ENCODE assay signal across 10 cellular contexts in genomic region chr4:67714248-67714583, GRCh38. TPM values are rescaled to one million over a fixed set of nuclear protein-coding genes. Genes with fewer than 3 reads are reported as not detected.
DNase-seq lines count a peak whose midpoint lies in the region; ATAC-seq and TF ChIP-seq lines count a peak whose summit lies in the region.
"Had no signal": no experiment of that assay in that cellular context is flagged by ENCODE, and none has a peak within 500 bp of the region (broad histone marks: within the 10 kb centered on the region; RNA-seq: fewer than 3 reads in every experiment).

No MANE protein-coding gene starts in this region.

- intact Hi-C loops in activated B cell treated with CpG ODN at 0.5 μM for 24 hours (cut with micrococcal nuclease), result loop anchor here (1.0 kb wide), 1 partner anchor 14 kb away; no protein-coding TSS in a partner anchor

- POLR2A ChIA-PET in activated B cell treated with CpG ODN at 0.5 μM for 24 hours (lab: Charles Lee), result interaction anchor here (0.7 kb wide), 1 partner anchor 165 kb away, joined by 3 read pairs; no protein-coding TSS in a partner anchor

- peaks cover 23% of the 10 kb centered on the region for H3K4me1 Mint-ChIP-seq in T-helper 1 cell treated with Interleukin-12 subunit alpha and Interleukin-12 subunit beta and Interleukin-4 antibody, amounts not matched to agents 30 μg/mL and 1 μg/mL, for 36 hours (ENCODE audit: low read depth)
- H3K4me1 Mint-ChIP-seq in activated B cell treated with CpG ODN at 0.5 μM for 24 hours (peaks cover 11% of the 10 kb centered on the region), chondrocyte (ENCODE audit: low read depth) (peaks cover 8% of the 10 kb centered on the region)

- CTCF ChIA-PET in activated B cell treated with CpG ODN at 0.5 μM for 24 hours (lab: Charles Lee), result no interaction called here

- H3K27ac Mint-ChIP-seq in T-helper 1 cell treated with Interleukin-12 subunit alpha and Interleukin-12 subunit beta and Interleukin-4 antibody, amounts not matched to agents 30 μg/mL and 1 μg/mL, for 36 hours, result peak overlapping the region; percentile 47
- H3K27ac Mint-ChIP-seq in activated B cell treated with CpG ODN at 0.5 μM for 24 hours, result peak overlapping the region; percentile 41
- H3K27ac Mint-ChIP-seq in chondrocyte (ENCODE audit: unreplicated experiment), result no peak overlapping the region

- DNase-seq in T-helper 1 cell, result no peak
- no peak for DNase-seq in activated B cell treated with CpG ODN at 0.5 μM for 24 hours
- DNase-seq in stimulated activated CD4-positive, alpha-beta T cell treated with anti-CD3 and anti-CD28 coated beads, Interleukin-4, amount 100 ng/mL, for 48 hours (ENCODE audit: low read depth in 2 of 2), result peak; percentile 22 to 26
- DNase-seq in omental fat pad (ENCODE audit: low spot score), result no peak
- DNase-seq in chondrocyte (ENCODE audit: low spot score), result no peak
- no peak for DNase-seq in OCI-M2 (lab: John Stamatoyannopoulos, UW; ENCODE audit: unreplicated experiment)
- DNase-seq: heart right ventricle, SHP77 treated with DMSO at 0.1 percent for 48 hours had no signal

- H3K9me3 Mint-ChIP-seq in T-helper 1 cell treated with Interleukin-12 subunit alpha and Interleukin-12 subunit beta and Interleukin-4 antibody, amounts not matched to agents 30 μg/mL and 1 μg/mL, for 36 hours, result no peaks in the 10 kb centered on the region
- H3K9me3 Mint-ChIP-seq in activated B cell treated with CpG ODN at 0.5 μM for 24 hours, result no peaks in the 10 kb centered on the region
- no peaks in the 10 kb centered on the region for H3K9me3 Mint-ChIP-seq in chondrocyte (ENCODE audit: low read depth)

- H3K36me3 Mint-ChIP-seq in T-helper 1 cell treated with Interleukin-12 subunit alpha and Interleukin-12 subunit beta and Interleukin-4 antibody, amounts not matched to agents 30 μg/mL and 1 μg/mL, for 36 hours (ENCODE audit: low read depth), result peaks cover 21% of the 10 kb centered on the region
- H3K36me3 Mint-ChIP-seq in activated B cell treated with CpG ODN at 0.5 μM for 24 hours (ENCODE audit: low read depth), result peaks cover 21% of the 10 kb centered on the region
- H3K36me3 Mint-ChIP-seq in chondrocyte (ENCODE audit: low read depth), result no peaks in the 10 kb centered on the region

- TF ChIP-seq CTCF in activated B cell treated with CpG ODN at 0.5 μM for 24 hours (IDR thresholded peaks at IDR 0.05) (no peak), omental fat pad (IDR thresholded peaks at IDR 0.05) (no peak), chondrocyte (IDR thresholded peaks at IDR 0.05) (no peak)

- ATAC-seq in HG02610 (IDR thresholded peaks at IDR 0.05; ENCODE audit: unreplicated experiment), result peak; percentile 84
- peak; percentile 69 for ATAC-seq in activated B cell treated with CpG ODN at 0.5 μM for 24 hours (ENCODE audit: low read depth)
- ATAC-seq in omental fat pad (ENCODE audit: low FRiP score), result no peak

- no peaks in the 10 kb centered on the region for H3K27me3 Mint-ChIP-seq in T-helper 1 cell treated with Interleukin-12 subunit alpha and Interleukin-12 subunit beta and Interleukin-4 antibody, amounts not matched to agents 30 μg/mL and 1 μg/mL, for 36 hours (ENCODE audit: low read depth)
- H3K27me3 Mint-ChIP-seq in activated B cell treated with CpG ODN at 0.5 μM for 24 hours (no peaks in the 10 kb centered on the region), chondrocyte (ENCODE audit: low read depth) (no peaks in the 10 kb centered on the region)

- no peak overlapping the region for H3K4me3 Mint-ChIP-seq in T-helper 1 cell treated with Interleukin-12 subunit alpha and Interleukin-12 subunit beta and Interleukin-4 antibody, amounts not matched to agents 30 μg/mL and 1 μg/mL, for 36 hours
- H3K4me3 Mint-ChIP-seq in activated B cell treated with CpG ODN at 0.5 μM for 24 hours (no peak overlapping the region), chondrocyte (ENCODE audit: unreplicated experiment) (no peak overlapping the region)

RNA-seq across cellular contexts. Expression of gene UBA6, which starts 13.3 kb away (rescaled TPM):
- total RNA-seq in activated B cell treated with CpG ODN at 0.5 μM for 24 hours, result 63.0 and 70.4 TPM in 2 replicates
- total RNA-seq in omental fat pad, result 10 to 100 TPM; 49.2 to 82.6 (median 77.5) TPM
- total RNA-seq in chondrocyte, result 61.7 to 78.5 TPM (median 68.0 TPM) in 3 replicates

RNA-seq across cellular contexts. Expression of gene GNRHR, which starts 40.0 kb away (rescaled TPM):
- total RNA-seq in activated B cell treated with CpG ODN at 0.5 μM for 24 hours (not detected in 2 replicates), omental fat pad (not detected), chondrocyte (not detected in 3 replicates)
- total RNA-seq: heart right ventricle had no signal

Comparison
In these comparisons a context has a peak if more than half of its experiments do, and no peak if none do; other contexts are left out.
1. DNase-seq: peak in stimulated activated CD4-positive, alpha-beta T cell treated with anti-CD3 and anti-CD28 coated beads, Interleukin-4, amount 100 ng/mL, for 48 hours (2 of 2); none in T-helper 1 cell (0 of 5), activated B cell treated with CpG ODN at 0.5 μM for 24 hours (single experiment), omental fat pad (single experiment), chondrocyte (single experiment) and OCI-M2 (single experiment).